ENCODE assay signal across 15 cellular contexts in the genomic region with DNA sequence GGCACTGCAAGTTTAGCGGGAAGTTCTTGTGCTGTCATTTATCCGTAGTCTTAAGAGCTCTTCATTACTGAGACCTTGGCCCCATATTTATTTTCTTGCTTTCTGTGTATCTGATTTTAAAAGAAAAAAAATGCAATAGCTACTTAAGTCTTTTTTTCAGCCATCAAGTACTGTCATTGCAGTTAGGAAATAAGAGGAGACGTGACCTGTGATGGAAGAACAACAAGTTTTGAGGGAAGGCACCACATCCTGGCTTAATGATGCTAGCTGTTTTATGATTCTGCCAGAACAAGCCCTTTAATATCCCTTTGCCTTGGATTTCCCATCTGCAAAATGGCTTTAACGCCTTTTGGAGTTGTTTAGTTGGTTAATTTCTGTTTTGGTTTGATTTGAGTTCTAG. TPM values are rescaled to one million over a fixed set of nuclear protein-coding genes. Genes with fewer than 3 reads are reported as not detected.
A peak's percentile ranks its signal among the peaks of the same experiment; 100 is the strongest.
DNase-seq lines count a peak whose midpoint lies in the region; TF ChIP-seq lines count a peak whose summit lies in the region.
"Had no signal": no experiment of that assay in that cellular context is flagged by ENCODE, and none has a peak within 500 bp of the region (broad histone marks: within the 10 kb centered on the region; RNA-seq: fewer than 3 reads in every experiment).

No MANE protein-coding gene starts in this region.

- H3K9ac ChIP-seq in neural cell (ENCODE audit: low read length): no peak overlapping the region

- TF ChIP-seq EP300 in neural cell (conservative IDR thresholded peaks at IDR 0.05; ENCODE audit: poor library complexity, severe bottlenecking): no peak

- H3K4me1 Mint-ChIP-seq in HFFc6 (ENCODE audit: low read depth) (peaks cover 66% of the 10 kb centered on the region), chondrocyte (ENCODE audit: low read depth) (peaks cover 55% of the 10 kb centered on the region)

- no peaks in the 10 kb centered on the region for H3K27me3 ChIP-seq in neural cell (ENCODE audit: insufficient read depth, low read depth, low read length)

- no peaks in the 10 kb centered on the region for H3K9me2 ChIP-seq in neural cell (ENCODE audit: insufficient read depth, low read length)

- H3K36me3 Mint-ChIP-seq in HFFc6 (ENCODE audit: low read depth) (peaks cover 87% of the 10 kb centered on the region), chondrocyte (ENCODE audit: low read depth) (peaks cover 13% of the 10 kb centered on the region)

- peaks cover 37% of the 10 kb centered on the region for H3K27me3 Mint-ChIP-seq in HFFc6 (ENCODE audit: insufficient read depth)
- no peaks in the 10 kb centered on the region for H3K27me3 Mint-ChIP-seq in chondrocyte (ENCODE audit: low read depth)

- peaks cover 82% of the 10 kb centered on the region for H3K79me2 ChIP-seq in neural cell (replicated peaks; ENCODE audit: insufficient read depth, low read length)

- H4K20me1 ChIP-seq in neural cell (ENCODE audit: insufficient read depth): peaks cover 19% of the 10 kb centered on the region

- H3F3A ChIP-seq in neural cell (ENCODE audit: insufficient read depth, low read length, poor library complexity, severe bottlenecking): peaks cover 3% of the 10 kb centered on the region

- peak overlapping the region; percentile 100 for H3K4me3 Mint-ChIP-seq in HFFc6
- H3K4me3 Mint-ChIP-seq in chondrocyte (ENCODE audit: unreplicated experiment): no peak overlapping the region
- H3K4me3 Mint-ChIP-seq: activated CD4-positive, alpha-beta memory T cell treated with anti-CD3 and anti-CD28 coated beads, Interleukin-2, amount 10 ng/mL, durations not matched to agents 7 days and 5 days had no signal

- H3K4me2 ChIP-seq in neural cell (ENCODE audit: low read length): no peak overlapping the region

- POLR2A ChIA-PET in AG04449 (lab: Yijun Ruan, JAX): interaction anchor here (1.1 kb wide), 1 partner anchor 8 kb away, joined by 6 read pairs; no protein-coding TSS in a partner anchor
- POLR2A ChIA-PET in GM10248 (lab: Yijun Ruan, JAX): no interaction called here

- peak overlapping the region; percentile 99 for H3K27ac Mint-ChIP-seq in HFFc6
- H3K27ac Mint-ChIP-seq in chondrocyte (ENCODE audit: unreplicated experiment): peak overlapping the region; percentile 99
- H3K27ac Mint-ChIP-seq: activated CD4-positive, alpha-beta memory T cell treated with anti-CD3 and anti-CD28 coated beads, Interleukin-2, amount 10 ng/mL, durations not matched to agents 7 days and 5 days had no signal

- intact Hi-C loops in head of caudate nucleus (cut with DNase I): loop anchor here (10.0 kb wide), 1 partner anchor 1592 kb away; a partner anchor contains a TSS

- H3K9me3 Mint-ChIP-seq in HFFc6 (peaks cover 27% of the 10 kb centered on the region), chondrocyte (ENCODE audit: low read depth) (no peaks in the 10 kb centered on the region)
- H3K9me3 Mint-ChIP-seq: activated CD4-positive, alpha-beta memory T cell treated with anti-CD3 and anti-CD28 coated beads, Interleukin-2, amount 10 ng/mL, durations not matched to agents 7 days and 5 days had no signal

- H3K4me3 ChIP-seq in AG04449 (ENCODE audit: low read depth, low read length): peak overlapping the region; percentile 42
- H3K4me3 ChIP-seq in neural cell (ENCODE audit: low read length): peak overlapping the region; percentile 90

- TF ChIP-seq RAD21 in neural cell (conservative IDR thresholded peaks at IDR 0.05): no peak

- DNase-seq in AG04449 (ENCODE audit: low read depth, low spot score) (no peak), HFFc6 (no peak), chondrocyte (ENCODE audit: low spot score) (no peak), head of caudate nucleus (no peak), middle frontal gyrus (ENCODE audit: extremely low spot score, low spot score) (no peak), GM10248 (ENCODE audit: extremely low spot score) (no peak), NCI-H748 (lab: John Stamatoyannopoulos, UW; ENCODE audit: unreplicated experiment) (no peak)
- DNase-seq: activated CD4-positive, alpha-beta memory T cell treated with anti-CD3 and anti-CD28 coated beads, Interleukin-2, amount 10 ng/mL, durations not matched to agents 7 days and 5 days; central memory CD4-positive, alpha-beta T cell; COR-L47; KG1; NCI-H345; nucleus accumbens; trophoblast cell had no signal

- no peak overlapping the region for H2AFZ ChIP-seq in neural cell (ENCODE audit: low read depth, low read length)

- no peak for TF ChIP-seq CTCF in AG04449 (IDR thresholded peaks at IDR 0.05; ENCODE audit: insufficient read depth, low read length, missing control alignments)
- no peak for TF ChIP-seq CTCF in HFFc6 (IDR thresholded peaks at IDR 0.05)
- no peak for TF ChIP-seq CTCF in chondrocyte (IDR thresholded peaks at IDR 0.05)
- no peak for TF ChIP-seq CTCF in neural cell (IDR thresholded peaks at IDR 0.05; ENCODE audit: poor library complexity, severe bottlenecking)
- TF ChIP-seq CTCF in GM10248 (IDR thresholded peaks at IDR 0.05; ENCODE audit: control extremely low read depth, extremely low read depth, low read depth, missing control alignments): no peak

- H3K36me3 ChIP-seq in neural cell (ENCODE audit: insufficient read depth, low read length): peaks cover 7% of the 10 kb centered on the region

- no peak overlapping the region for H3K27ac ChIP-seq in neural cell (ENCODE audit: low read length)

- H3K9me3 ChIP-seq in neural cell (ENCODE audit: low read length): no peaks in the 10 kb centered on the region

- CTCF ChIA-PET in AG04449 (lab: Yijun Ruan, JAX): interaction anchor here (1.3 to 2.5 kb wide), 4 partner anchors 9 to 1547 kb away, joined by 4 to 13 read pairs (median 6); no protein-coding TSS in a partner anchor
- CTCF ChIA-PET in GM10248 (lab: Yijun Ruan, JAX): interaction anchor here (1.0 to 3.7 kb wide), 8 partner anchors 8 to 62 kb away, joined by 3 to 24 read pairs (median 4); no protein-coding TSS in a partner anchor

TF ChIP-seq in neural cell, 6 proteins besides CTCF, POLR2A, EP300 and RAD21:
- TF ChIP-seq, protein P1, sequence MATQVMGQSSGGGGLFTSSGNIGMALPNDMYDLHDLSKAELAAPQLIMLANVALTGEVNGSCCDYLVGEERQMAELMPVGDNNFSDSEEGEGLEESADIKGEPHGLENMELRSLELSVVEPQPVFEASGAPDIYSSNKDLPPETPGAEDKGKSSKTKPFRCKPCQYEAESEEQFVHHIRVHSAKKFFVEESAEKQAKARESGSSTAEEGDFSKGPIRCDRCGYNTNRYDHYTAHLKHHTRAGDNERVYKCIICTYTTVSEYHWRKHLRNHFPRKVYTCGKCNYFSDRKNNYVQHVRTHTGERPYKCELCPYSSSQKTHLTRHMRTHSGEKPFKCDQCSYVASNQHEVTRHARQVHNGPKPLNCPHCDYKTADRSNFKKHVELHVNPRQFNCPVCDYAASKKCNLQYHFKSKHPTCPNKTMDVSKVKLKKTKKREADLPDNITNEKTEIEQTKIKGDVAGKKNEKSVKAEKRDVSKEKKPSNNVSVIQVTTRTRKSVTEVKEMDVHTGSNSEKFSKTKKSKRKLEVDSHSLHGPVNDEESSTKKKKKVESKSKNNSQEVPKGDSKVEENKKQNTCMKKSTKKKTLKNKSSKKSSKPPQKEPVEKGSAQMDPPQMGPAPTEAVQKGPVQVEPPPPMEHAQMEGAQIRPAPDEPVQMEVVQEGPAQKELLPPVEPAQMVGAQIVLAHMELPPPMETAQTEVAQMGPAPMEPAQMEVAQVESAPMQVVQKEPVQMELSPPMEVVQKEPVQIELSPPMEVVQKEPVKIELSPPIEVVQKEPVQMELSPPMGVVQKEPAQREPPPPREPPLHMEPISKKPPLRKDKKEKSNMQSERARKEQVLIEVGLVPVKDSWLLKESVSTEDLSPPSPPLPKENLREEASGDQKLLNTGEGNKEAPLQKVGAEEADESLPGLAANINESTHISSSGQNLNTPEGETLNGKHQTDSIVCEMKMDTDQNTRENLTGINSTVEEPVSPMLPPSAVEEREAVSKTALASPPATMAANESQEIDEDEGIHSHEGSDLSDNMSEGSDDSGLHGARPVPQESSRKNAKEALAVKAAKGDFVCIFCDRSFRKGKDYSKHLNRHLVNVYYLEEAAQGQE (IDR thresholded peaks at IDR 0.05; ENCODE audit: borderline replicate concordance): no peak
- TF ChIP-seq MXI1 (conservative IDR thresholded peaks at IDR 0.05; ENCODE audit: poor library complexity, severe bottlenecking) (no peak), SMC3 (conservative IDR thresholded peaks at IDR 0.05; ENCODE audit: poor library complexity) (no peak), POLR2AphosphoS5 (IDR thresholded peaks at IDR 0.05) (no peak), EZH2 (IDR thresholded peaks at IDR 0.05; ENCODE audit: borderline replicate concordance, insufficient read depth, low read length, poor library complexity, severe bottlenecking) (no peak), TAF1 (IDR thresholded peaks at IDR 0.05; ENCODE audit: low read depth) (no peak)
TF ChIP-seq in neural cell: peak in this region for 0.

RNA-seq across cellular contexts. Expression of a gene that starts 3.8 kb away (rescaled TPM):
- 100 to 1,000 TPM; 219 to 288 (median 235) TPM for total RNA-seq in HFFc6 (2021; fragmentation: NEBNext Ultra II Directional; extraction: Animal tissue kit (Norgen Biotek cat#: 25700))
- total RNA-seq in chondrocyte: 21.9 to 28.5 TPM (median 27.7 TPM) in 3 replicates
- 58.4 and 61.7 TPM in 2 replicates for polyA plus RNA-seq in neural cell
- 110 and 121 TPM in 2 replicates for polyA minus RNA-seq in neural cell
